Comparison of ENCODE assay signal across 9 cellular contexts in genomic region chr22:36773935-36774334, GRCh38. TPM values are rescaled to one million over a fixed set of nuclear protein-coding genes. Genes with fewer than 3 reads are reported as not detected.
DNase-seq lines count a peak whose midpoint lies in the region; ATAC-seq and TF ChIP-seq lines count a peak whose summit lies in the region.
"Had no signal": no experiment of that assay in that cellular context is flagged by ENCODE, and none has a peak within 500 bp of the region (broad histone marks: within the 10 kb centered on the region; RNA-seq: fewer than 3 reads in every experiment).

No MANE protein-coding gene starts in this region.

- DNase-seq in NCI-H2171 treated with DMSO at 0.1 percent for 48 hours (lab: John Stamatoyannopoulos, UW) (peak; percentile 31), NCI-H2171 (lab: John Stamatoyannopoulos, UW) (no peak), NCI-H82 (lab: John Stamatoyannopoulos, UW) (peak; percentile 62), dorsolateral prefrontal cortex (peak in 1 of 10 donors; percentile 25), progenitor cell of endocrine pancreas (ENCODE audit: low spot score, unreplicated experiment) (no peak), putamen (ENCODE audit: low spot score) (no peak)
- DNase-seq in activated CD4-positive, CD25-positive, alpha-beta regulatory T cell (lab: John Stamatoyannopoulos, UW): no peak

- no peak overlapping the region for H3K4me3 ChIP-seq in dorsolateral prefrontal cortex

- no peak overlapping the region for H3K27ac Mint-ChIP-seq in progenitor cell of endocrine pancreas

- peaks cover 9% of the 10 kb centered on the region for H3K27me3 Mint-ChIP-seq in progenitor cell of endocrine pancreas

- peaks cover 3% of the 10 kb centered on the region for H3K36me3 Mint-ChIP-seq in progenitor cell of endocrine pancreas (ENCODE audit: insufficient read depth)

- TF ChIP-seq CTCF in dorsolateral prefrontal cortex (IDR thresholded peaks at IDR 0.05 in 54 of 56, conservative IDR thresholded peaks at IDR 0.05 in 2 of 56; ENCODE audit: low read depth in 1 of 56, partially characterized antibody in 56 of 56) (peak; percentile 29 to 73 (median 56)), progenitor cell of endocrine pancreas (IDR thresholded peaks at IDR 0.05; ENCODE audit: unreplicated experiment) (peak; percentile 45)

- peaks cover 7% of the 10 kb centered on the region for H3K9me3 Mint-ChIP-seq in progenitor cell of endocrine pancreas (ENCODE audit: low read depth)
- H3K9me3 Mint-ChIP-seq: CD4-positive, CD25-positive, alpha-beta regulatory T cell had no signal

- no peak for ATAC-seq in GM21528 (IDR thresholded peaks at IDR 0.05; ENCODE audit: low FRiP score, unreplicated experiment)

- intact Hi-C loops in dorsolateral prefrontal cortex (cut with DNase I): loop anchor here in 1 of 2 donors (5.0 kb wide), 1 partner anchor 227 kb away; no protein-coding TSS in a partner anchor

- H3K27me3 ChIP-seq in dorsolateral prefrontal cortex: no peaks in the 10 kb centered on the region

- H3K4me1 Mint-ChIP-seq in progenitor cell of endocrine pancreas (ENCODE audit: low read depth): peaks cover 7% of the 10 kb centered on the region

- H3K27ac ChIP-seq in dorsolateral prefrontal cortex: peak overlapping the region in 1 of 59 donors; percentile 13

- peak overlapping the region; percentile 19 for H3K4me3 Mint-ChIP-seq in progenitor cell of endocrine pancreas (ENCODE audit: low read depth)

RNA-seq across cellular contexts. Expression of gene IFT27, which starts 2.0 kb away (rescaled TPM):
- total RNA-seq in dorsolateral prefrontal cortex: 10 to 100 TPM; 29.3 to 64.1 (median 43.9) TPM
- 52.3 and 57.7 TPM in 2 replicates for total RNA-seq in progenitor cell of endocrine pancreas

RNA-seq across cellular contexts. Expression of gene PVALB, which starts 42.9 kb away (rescaled TPM):
- 100 to 1,000 TPM in 5 of 120 experiments, 10 to 100 TPM in 111, 1 to 10 TPM in 4; 4.4 to 160 (median 40.4) TPM for total RNA-seq in dorsolateral prefrontal cortex
- total RNA-seq in progenitor cell of endocrine pancreas: not detected in 2 replicates
- total RNA-seq: CD4-positive, CD25-positive, alpha-beta regulatory T cell had no signal

Comparison
In these comparisons a context has a peak if more than half of its experiments do, and no peak if none do; other contexts are left out.
1. DNase-seq: peak in NCI-H2171 treated with DMSO at 0.1 percent for 48 hours (single experiment) and NCI-H82 (single experiment); none in NCI-H2171 (single experiment), progenitor cell of endocrine pancreas (single experiment), putamen (single experiment) and activated CD4-positive, CD25-positive, alpha-beta regulatory T cell (0 of 4).